Comparison of ENCODE assay signal across 8 cellular contexts in the genomic region with DNA sequence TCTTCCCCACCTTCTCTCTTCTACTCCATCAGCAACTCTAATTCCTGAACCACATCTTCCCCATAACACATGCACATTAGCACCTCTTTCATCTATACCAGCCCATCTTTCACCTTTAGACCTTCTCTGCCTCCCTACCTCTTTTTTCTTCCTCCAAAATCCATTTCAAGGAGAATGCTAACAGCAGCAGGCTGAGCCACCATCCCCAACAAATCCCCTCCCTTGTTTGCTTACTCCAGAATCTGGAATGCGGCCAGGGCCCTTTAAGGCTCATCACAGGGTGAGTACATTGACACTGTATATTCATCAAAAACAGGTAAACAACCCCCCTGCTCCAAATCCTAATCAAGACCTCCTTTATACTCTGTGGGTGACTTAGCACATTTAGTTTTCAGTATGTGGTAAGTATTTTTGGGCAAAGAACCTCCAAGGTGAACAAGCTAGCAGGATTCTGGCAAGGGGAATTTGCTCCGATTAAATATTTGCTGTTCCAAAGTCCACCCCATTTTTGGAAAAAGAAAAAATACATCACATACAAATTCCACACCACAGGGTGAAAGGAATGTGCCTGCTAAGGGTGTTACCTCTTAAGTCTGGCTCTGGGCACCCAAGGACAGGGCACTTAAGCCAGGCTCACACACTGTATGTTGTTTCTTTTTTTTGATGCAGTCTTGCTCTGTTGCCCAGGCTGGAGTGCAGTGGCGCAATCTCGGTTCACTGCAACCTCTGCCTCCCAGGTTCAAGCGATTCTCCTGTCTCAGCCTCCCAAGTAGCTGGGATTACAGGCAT.
A peak's percentile ranks its signal among the peaks of the same experiment; 100 is the strongest.
DNase-seq lines count a peak whose midpoint lies in the region; ATAC-seq and TF ChIP-seq lines count a peak whose summit lies in the region.

No MANE protein-coding gene starts in this region.

- DNase-seq in COLO668 (lab: John Stamatoyannopoulos, UW; ENCODE audit: unreplicated experiment) = peak; percentile 70
- no peak for DNase-seq in Jurkat, Clone E6-1 (ENCODE audit: low read depth, low spot score)
- no peak for DNase-seq in activated CD4-positive, alpha-beta memory T cell treated with anti-CD3 and anti-CD28 coated beads, Interleukin-2, amount 10 ng/mL, durations not matched to agents 7 days and 5 days
- no peak for DNase-seq in mesothelial cell of epicardium (ENCODE audit: low spot score in 2 of 2, unreplicated experiment in 2 of 2)
- no peak for DNase-seq in hepatic stellate cell (ENCODE audit: low spot score)

- POLR2A ChIA-PET in activated CD4-positive, alpha-beta memory T cell treated with anti-CD3 and anti-CD28 coated beads, Interleukin-2, amount 10 ng/mL, durations not matched to agents 7 days and 5 days (lab: Charles Lee) = interaction anchor here (0.7 to 21.1 kb wide), 7 partner anchors 9 to 82 kb away, joined by 3 to 397 read pairs (median 4); a partner anchor contains a TSS

- no peak overlapping the region for H3K4me3 Mint-ChIP-seq in activated CD4-positive, alpha-beta memory T cell treated with anti-CD3 and anti-CD28 coated beads, Interleukin-2, amount 10 ng/mL, durations not matched to agents 7 days and 5 days
- peak overlapping the region; percentile 8 for H3K4me3 Mint-ChIP-seq in mesothelial cell of epicardium

- H3K36me3 Mint-ChIP-seq in activated CD4-positive, alpha-beta memory T cell treated with anti-CD3 and anti-CD28 coated beads, Interleukin-2, amount 10 ng/mL, durations not matched to agents 7 days and 5 days (ENCODE audit: low read depth) = peaks cover 59% of the 10 kb centered on the region
- H3K36me3 Mint-ChIP-seq in mesothelial cell of epicardium = no peaks in the 10 kb centered on the region

- peak overlapping the region; percentile 18; the same call in 1 of the 2 replicates for H3K4me3 ChIP-seq in Jurkat, Clone E6-1 (ENCODE audit: low read length)

- H3K4me1 Mint-ChIP-seq in activated CD4-positive, alpha-beta memory T cell treated with anti-CD3 and anti-CD28 coated beads, Interleukin-2, amount 10 ng/mL, durations not matched to agents 7 days and 5 days = peaks cover 88% of the 10 kb centered on the region
- H3K4me1 Mint-ChIP-seq in mesothelial cell of epicardium = peaks cover 88% of the 10 kb centered on the region

- no peaks in the 10 kb centered on the region for H3K9me3 Mint-ChIP-seq in activated CD4-positive, alpha-beta memory T cell treated with anti-CD3 and anti-CD28 coated beads, Interleukin-2, amount 10 ng/mL, durations not matched to agents 7 days and 5 days
- no peaks in the 10 kb centered on the region for H3K9me3 Mint-ChIP-seq in mesothelial cell of epicardium

- CTCF ChIA-PET in activated CD4-positive, alpha-beta memory T cell treated with anti-CD3 and anti-CD28 coated beads, Interleukin-2, amount 10 ng/mL, durations not matched to agents 7 days and 5 days (lab: Charles Lee) = interaction anchor here (1.5 to 2.5 kb wide), 3 partner anchors 8 to 92 kb away, joined by 4 to 7 read pairs (median 6); no protein-coding TSS in a partner anchor

- peak overlapping the region; percentile 89 for H3K27ac Mint-ChIP-seq in activated CD4-positive, alpha-beta memory T cell treated with anti-CD3 and anti-CD28 coated beads, Interleukin-2, amount 10 ng/mL, durations not matched to agents 7 days and 5 days
- peak overlapping the region; percentile 88 for H3K27ac Mint-ChIP-seq in mesothelial cell of epicardium

- no peak for TF ChIP-seq CTCF in mesothelial cell of epicardium (IDR thresholded peaks at IDR 0.05; ENCODE audit: unreplicated experiment)

- no peaks in the 10 kb centered on the region for H3K27me3 Mint-ChIP-seq in activated CD4-positive, alpha-beta memory T cell treated with anti-CD3 and anti-CD28 coated beads, Interleukin-2, amount 10 ng/mL, durations not matched to agents 7 days and 5 days
- H3K27me3 Mint-ChIP-seq in mesothelial cell of epicardium (ENCODE audit: low read depth) = no peaks in the 10 kb centered on the region

- ATAC-seq in GM21360 (IDR thresholded peaks at IDR 0.05; ENCODE audit: unreplicated experiment) (no peak), HG02678 (IDR thresholded peaks at IDR 0.05; ENCODE audit: unreplicated experiment) (no peak), esophagus mucosa (no peak)
